1 cellular context compared by ENCODE assay signal in the genomic region with DNA sequence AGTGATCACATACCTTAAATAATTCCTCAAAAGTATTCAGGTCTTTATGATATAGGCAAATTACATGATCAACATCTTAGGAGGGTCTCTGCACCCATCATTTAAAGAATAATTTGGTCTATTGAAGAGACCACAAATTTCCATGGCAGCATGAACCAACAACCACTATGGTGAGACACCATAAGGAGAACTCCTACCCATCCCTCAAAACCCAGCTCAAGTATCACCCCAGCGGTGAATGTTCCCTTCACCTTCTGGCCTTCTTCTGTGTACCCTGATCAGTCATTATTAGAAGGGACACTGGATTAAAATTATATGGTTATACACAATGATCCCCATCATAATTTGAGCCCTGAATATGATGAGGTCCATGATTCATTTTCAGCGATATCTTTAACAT.
TF ChIP-seq lines count a peak whose summit lies in the region.

No MANE protein-coding gene starts in this region.

TF ChIP-seq in HEK293, 187 proteins besides CTCF, POLR2A, EP300 and RAD21 (continued from another document):
- TF ChIP-seq, protein P1, sequence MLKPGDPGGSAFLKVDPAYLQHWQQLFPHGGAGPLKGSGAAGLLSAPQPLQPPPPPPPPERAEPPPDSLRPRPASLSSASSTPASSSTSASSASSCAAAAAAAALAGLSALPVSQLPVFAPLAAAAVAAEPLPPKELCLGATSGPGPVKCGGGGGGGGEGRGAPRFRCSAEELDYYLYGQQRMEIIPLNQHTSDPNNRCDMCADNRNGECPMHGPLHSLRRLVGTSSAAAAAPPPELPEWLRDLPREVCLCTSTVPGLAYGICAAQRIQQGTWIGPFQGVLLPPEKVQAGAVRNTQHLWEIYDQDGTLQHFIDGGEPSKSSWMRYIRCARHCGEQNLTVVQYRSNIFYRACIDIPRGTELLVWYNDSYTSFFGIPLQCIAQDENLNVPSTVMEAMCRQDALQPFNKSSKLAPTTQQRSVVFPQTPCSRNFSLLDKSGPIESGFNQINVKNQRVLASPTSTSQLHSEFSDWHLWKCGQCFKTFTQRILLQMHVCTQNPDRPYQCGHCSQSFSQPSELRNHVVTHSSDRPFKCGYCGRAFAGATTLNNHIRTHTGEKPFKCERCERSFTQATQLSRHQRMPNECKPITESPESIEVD (tag by site-specific recombination; IDR thresholded peaks at IDR 0.05): no peak
- TF ChIP-seq ZNF350 (tag by site-specific recombination; IDR thresholded peaks at IDR 0.05) (no peak), ZFP3 (tag by site-specific recombination; IDR thresholded peaks at IDR 0.05; ENCODE audit: low read depth) (peak; percentile 75), ZNF416 (tag by site-specific recombination; IDR thresholded peaks at IDR 0.05) (no peak)
